In genomic region chr17:30710296-30711088, GRCh38 we compare ENCODE assay signal across 8 cellular contexts.
DNase-seq lines count a peak whose midpoint lies in the region; ATAC-seq and TF ChIP-seq lines count a peak whose summit lies in the region.
"Not testable (repeated sequence)": the region's sequence is repeated elsewhere in the genome, so short reads cannot be mapped to it uniquely, and the experiment has no call there.

No MANE protein-coding gene starts in this region.

- CTCF ChIA-PET in Panc1 (lab: Charles Lee), result not testable (repeated sequence)

- H3K27ac ChIP-seq in BLaER1, result peak overlapping the region; percentile 93
- H3K27ac ChIP-seq in HL-60 (replicated peaks), result peak overlapping the region; percentile 78
- H3K27ac ChIP-seq in Panc1 (ENCODE audit: low read length), result peak overlapping the region; percentile 29; the same call in 1 of the 2 replicates
- H3K27ac ChIP-seq in effector memory CD4-positive, alpha-beta T cell (ENCODE audit: insufficient read depth, low read length, poor library complexity, severe bottlenecking), result not testable (repeated sequence)

- H3K4me1 Mint-ChIP-seq in activated naive CD4-positive, alpha-beta T cell treated with anti-CD3 and anti-CD28 coated beads, Interleukin-2, amount 50 U/mL, for 24 hours, result peaks cover 35% of the 10 kb centered on the region
- peaks cover 33% of the 10 kb centered on the region for H3K4me1 Mint-ChIP-seq in nephron
- peaks cover 39% of the 10 kb centered on the region for H3K4me1 Mint-ChIP-seq in stimulated activated naive CD8-positive, alpha-beta T cell treated with anti-CD3 and anti-CD28 coated beads, Interleukin-15, Interleukin-2, amounts not matched to agents 100 ng/mL and 50 ng/mL, for 24 hours (ENCODE audit: low read depth)

- peaks cover 69% of the 10 kb centered on the region for H3K4me1 ChIP-seq in BLaER1
- not testable (repeated sequence) for H3K4me1 ChIP-seq in Panc1 (ENCODE audit: control insufficient read depth, insufficient read depth, low read length); effector memory CD4-positive, alpha-beta T cell (ENCODE audit: control insufficient read depth, insufficient read depth, low read length, poor library complexity, severe bottlenecking)

- in situ Hi-C loops in Panc1 (cut with HindIII; ENCODE audit: low pct_unique_long_range_greater_than_20kb, low sequenced_read_pairs), result not testable (repeated sequence)

- peak overlapping the region; percentile 79 for H3K27ac Mint-ChIP-seq in activated naive CD4-positive, alpha-beta T cell treated with anti-CD3 and anti-CD28 coated beads, Interleukin-2, amount 50 U/mL, for 24 hours
- peak overlapping the region; percentile 68 to 96 (median 90) for H3K27ac Mint-ChIP-seq in nephron
- peak overlapping the region; percentile 31 for H3K27ac Mint-ChIP-seq in stimulated activated naive CD8-positive, alpha-beta T cell treated with anti-CD3 and anti-CD28 coated beads, Interleukin-15, Interleukin-2, amounts not matched to agents 100 ng/mL and 50 ng/mL, for 24 hours

- peaks cover 55% of the 10 kb centered on the region for H4K20me1 ChIP-seq in BLaER1

- BruUV-seq in Panc1 (replicated peaks; lab: Mats Ljungman, UMichigan), result not testable (repeated sequence)

- not testable (repeated sequence) for TF ChIP-seq CTCF in HL-60 (IDR thresholded peaks at IDR 0.05; ENCODE audit: insufficient read depth, low read length); Panc1 (IDR thresholded peaks at IDR 0.05); nephron (IDR thresholded peaks at IDR 0.05; ENCODE audit: unreplicated experiment in 3 of 3)

- intact Hi-C loops in Panc1 (cut with micrococcal nuclease; ENCODE audit: unreplicated experiment), result not testable (repeated sequence)

- H3K4me2 ChIP-seq in BLaER1, result peak overlapping the region; percentile 94

- H3K4me3 Mint-ChIP-seq in activated naive CD4-positive, alpha-beta T cell treated with anti-CD3 and anti-CD28 coated beads, Interleukin-2, amount 50 U/mL, for 24 hours, result peak overlapping the region; percentile 78
- H3K4me3 Mint-ChIP-seq in nephron, result peak overlapping the region; percentile 90 to 99 (median 96)
- peak overlapping the region; percentile 77 for H3K4me3 Mint-ChIP-seq in stimulated activated naive CD8-positive, alpha-beta T cell treated with anti-CD3 and anti-CD28 coated beads, Interleukin-15, Interleukin-2, amounts not matched to agents 100 ng/mL and 50 ng/mL, for 24 hours

- H3K36me3 Mint-ChIP-seq in activated naive CD4-positive, alpha-beta T cell treated with anti-CD3 and anti-CD28 coated beads, Interleukin-2, amount 50 U/mL, for 24 hours; nephron (ENCODE audit: low read depth); stimulated activated naive CD8-positive, alpha-beta T cell treated with anti-CD3 and anti-CD28 coated beads, Interleukin-15, Interleukin-2, amounts not matched to agents 100 ng/mL and 50 ng/mL, for 24 hours (ENCODE audit: low read depth): not testable (repeated sequence)

- H3K27me3 Mint-ChIP-seq in activated naive CD4-positive, alpha-beta T cell treated with anti-CD3 and anti-CD28 coated beads, Interleukin-2, amount 50 U/mL, for 24 hours; nephron (ENCODE audit: low read depth): not testable (repeated sequence)
- peaks cover 30% of the 10 kb centered on the region for H3K27me3 Mint-ChIP-seq in stimulated activated naive CD8-positive, alpha-beta T cell treated with anti-CD3 and anti-CD28 coated beads, Interleukin-15, Interleukin-2, amounts not matched to agents 100 ng/mL and 50 ng/mL, for 24 hours

- not testable (repeated sequence) for DNase-seq in HL-60 (ENCODE audit: low read depth in 1 of 2, low spot score in 1 of 2); Panc1 (ENCODE audit: low read depth, low spot score); effector memory CD4-positive, alpha-beta T cell

- not testable (repeated sequence) for H3K36me3 ChIP-seq in BLaER1; Panc1 (ENCODE audit: control insufficient read depth, insufficient read depth, low read length); effector memory CD4-positive, alpha-beta T cell (ENCODE audit: control insufficient read depth, insufficient read depth, low read length)

- peaks cover 14% of the 10 kb centered on the region for H3K27me3 ChIP-seq in BLaER1
- H3K27me3 ChIP-seq in HL-60 (ENCODE audit: insufficient read depth, poor library complexity, severe bottlenecking); Panc1 (ENCODE audit: control insufficient read depth, insufficient read depth, low read length); effector memory CD4-positive, alpha-beta T cell (replicated peaks; ENCODE audit: control insufficient read depth, insufficient read depth, low read length, poor library complexity, severe bottlenecking): not testable (repeated sequence)

- H3K9me3 ChIP-seq in BLaER1; Panc1 (ENCODE audit: control insufficient read depth, insufficient read depth, low read depth, low read length); effector memory CD4-positive, alpha-beta T cell (ENCODE audit: control insufficient read depth, low read length): not testable (repeated sequence)

- H3K4me3 ChIP-seq in BLaER1 (peak overlapping the region; percentile 89), HL-60 (replicated peaks; ENCODE audit: insufficient read depth, low read length) (peak overlapping the region; percentile 77), Panc1 (ENCODE audit: low read depth in 2 of 2, low read length in 2 of 2) (peak overlapping the region; percentile 48 to 68), iPS-11a (ENCODE audit: low read depth, low read length) (peak overlapping the region; percentile 72)
- peak overlapping the region; percentile 58 for H3K4me3 ChIP-seq in effector memory CD4-positive, alpha-beta T cell (ENCODE audit: insufficient read depth, low read depth, low read length, poor library complexity, severe bottlenecking)

- POLR2A ChIA-PET in Panc1 (lab: Charles Lee), result interaction anchor here (0.6 kb wide), 1 partner anchor 49 kb away, joined by 4 read pairs; no protein-coding TSS in a partner anchor

- ATAC-seq in Panc1, result not testable (repeated sequence)

- H3K9me3 Mint-ChIP-seq in activated naive CD4-positive, alpha-beta T cell treated with anti-CD3 and anti-CD28 coated beads, Interleukin-2, amount 50 U/mL, for 24 hours; nephron; stimulated activated naive CD8-positive, alpha-beta T cell treated with anti-CD3 and anti-CD28 coated beads, Interleukin-15, Interleukin-2, amounts not matched to agents 100 ng/mL and 50 ng/mL, for 24 hours: not testable (repeated sequence)

- H3K9ac ChIP-seq in BLaER1, result peak overlapping the region; percentile 94

Comparison
In these comparisons a context has a peak if more than half of its experiments do, and no peak if none do; other contexts are left out.
1. H3K27ac Mint-ChIP-seq: peak in every context shown above with its lines; median percentile 90 in nephron; 79 in activated naive CD4-positive, alpha-beta T cell treated with anti-CD3 and anti-CD28 coated beads, Interleukin-2, amount 50 U/mL, for 24 hours; 31 in stimulated activated naive CD8-positive, alpha-beta T cell treated with anti-CD3 and anti-CD28 coated beads, Interleukin-15, Interleukin-2, amounts not matched to agents 100 ng/mL and 50 ng/mL, for 24 hours.